ENCODE assay signal across 10 cellular contexts in the genomic region with DNA sequence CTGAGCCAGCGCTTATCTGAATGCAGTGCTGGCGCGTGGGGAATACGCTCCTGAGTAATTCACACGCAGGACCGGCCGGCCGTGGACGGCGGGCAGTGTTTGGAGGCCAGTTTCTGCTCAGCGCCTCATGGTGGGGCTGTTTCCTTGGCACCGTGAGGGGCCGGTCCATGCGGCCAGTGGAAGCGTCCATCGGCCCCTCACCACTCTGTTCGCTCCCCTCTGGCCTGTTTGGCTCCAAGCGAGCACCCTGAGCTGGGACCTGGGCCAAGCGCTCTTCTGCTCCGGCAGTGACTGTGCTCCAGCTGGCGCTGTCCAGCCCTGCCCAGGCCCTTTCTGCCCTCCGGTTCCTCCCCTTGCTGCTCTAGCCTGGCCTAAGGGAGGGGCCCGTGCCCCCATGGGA. TPM values are rescaled to one million over a fixed set of nuclear protein-coding genes. Genes with fewer than 3 reads are reported as not detected.
DNase-seq lines count a peak whose midpoint lies in the region; ATAC-seq and TF ChIP-seq lines count a peak whose summit lies in the region.
"Had no signal": no experiment of that assay in that cellular context is flagged by ENCODE, and none has a peak within 500 bp of the region (broad histone marks: within the 10 kb centered on the region; RNA-seq: fewer than 3 reads in every experiment).

No MANE protein-coding gene starts in this region.

- ATAC-seq in SK-N-SH treated with all-trans-retinoic acid at 6 μM for 48 hours (peak; percentile 76), GM19035 (IDR thresholded peaks at IDR 0.05; ENCODE audit: unreplicated experiment) (no peak)
- ATAC-seq: activated CD8-positive, alpha-beta T cell treated with anti-CD3 and anti-CD28 coated beads, Interleukin-2, amount 10 ng/mL, durations not matched to agents 7 days and 5 days had no signal

- peak; percentile 62 for DNase-seq in Daoy (ENCODE audit: low read depth)
- DNase-seq in fibroblast of the conjunctiva (ENCODE audit: low read depth) = peak; percentile 9
- DNase-seq in occipital lobe (lab: John Stamatoyannopoulos, UW) = peak; percentile 76
- DNase-seq in activated CD4-positive, CD25-positive, alpha-beta regulatory T cell treated with anti-CD3 and anti-CD28 coated beads, Interleukin-2, amount 50 U/mL, for 72 hours = no peak
- no peak for DNase-seq in CD1c-positive myeloid dendritic cell (ENCODE audit: extremely low spot score)
- DNase-seq in NCI-H1436 (lab: John Stamatoyannopoulos, UW) = no peak
- DNase-seq: activated CD8-positive, alpha-beta T cell treated with anti-CD3 and anti-CD28 coated beads, Interleukin-2, amount 10 ng/mL, durations not matched to agents 7 days and 5 days; transverse colon had no signal

TF ChIP-seq in SK-N-SH treated with all-trans-retinoic acid at 6 μM for 48 hours, 23 proteins besides CTCF, POLR2A, EP300 and RAD21:
- no peak for TF ChIP-seq TCF4 (CRISPR knock-in tag; IDR thresholded peaks at IDR 0.05; ENCODE audit: borderline replicate concordance)
- no peak for TF ChIP-seq OSR1 (CRISPR knock-in tag; IDR thresholded peaks at IDR 0.05)
- TF ChIP-seq ZNF8 (CRISPR knock-in tag; IDR thresholded peaks at IDR 0.05) = no peak
- no peak for TF ChIP-seq ZFP30 (CRISPR knock-in tag; IDR thresholded peaks at IDR 0.05)
- TF ChIP-seq CSDC2 (CRISPR knock-in tag; IDR thresholded peaks at IDR 0.05) = no peak
- TF ChIP-seq ZNF565 (CRISPR knock-in tag; conservative IDR thresholded peaks at IDR 0.05; ENCODE audit: low read depth) = no peak
- TF ChIP-seq, protein P1, sequence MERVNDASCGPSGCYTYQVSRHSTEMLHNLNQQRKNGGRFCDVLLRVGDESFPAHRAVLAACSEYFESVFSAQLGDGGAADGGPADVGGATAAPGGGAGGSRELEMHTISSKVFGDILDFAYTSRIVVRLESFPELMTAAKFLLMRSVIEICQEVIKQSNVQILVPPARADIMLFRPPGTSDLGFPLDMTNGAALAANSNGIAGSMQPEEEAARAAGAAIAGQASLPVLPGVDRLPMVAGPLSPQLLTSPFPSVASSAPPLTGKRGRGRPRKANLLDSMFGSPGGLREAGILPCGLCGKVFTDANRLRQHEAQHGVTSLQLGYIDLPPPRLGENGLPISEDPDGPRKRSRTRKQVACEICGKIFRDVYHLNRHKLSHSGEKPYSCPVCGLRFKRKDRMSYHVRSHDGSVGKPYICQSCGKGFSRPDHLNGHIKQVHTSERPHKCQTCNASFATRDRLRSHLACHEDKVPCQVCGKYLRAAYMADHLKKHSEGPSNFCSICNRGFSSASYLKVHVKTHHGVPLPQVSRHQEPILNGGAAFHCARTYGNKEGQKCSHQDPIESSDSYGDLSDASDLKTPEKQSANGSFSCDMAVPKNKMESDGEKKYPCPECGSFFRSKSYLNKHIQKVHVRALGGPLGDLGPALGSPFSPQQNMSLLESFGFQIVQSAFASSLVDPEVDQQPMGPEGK (CRISPR knock-in tag; IDR thresholded peaks at IDR 0.05; ENCODE audit: borderline replicate concordance) = no peak
- TF ChIP-seq, protein P2, sequence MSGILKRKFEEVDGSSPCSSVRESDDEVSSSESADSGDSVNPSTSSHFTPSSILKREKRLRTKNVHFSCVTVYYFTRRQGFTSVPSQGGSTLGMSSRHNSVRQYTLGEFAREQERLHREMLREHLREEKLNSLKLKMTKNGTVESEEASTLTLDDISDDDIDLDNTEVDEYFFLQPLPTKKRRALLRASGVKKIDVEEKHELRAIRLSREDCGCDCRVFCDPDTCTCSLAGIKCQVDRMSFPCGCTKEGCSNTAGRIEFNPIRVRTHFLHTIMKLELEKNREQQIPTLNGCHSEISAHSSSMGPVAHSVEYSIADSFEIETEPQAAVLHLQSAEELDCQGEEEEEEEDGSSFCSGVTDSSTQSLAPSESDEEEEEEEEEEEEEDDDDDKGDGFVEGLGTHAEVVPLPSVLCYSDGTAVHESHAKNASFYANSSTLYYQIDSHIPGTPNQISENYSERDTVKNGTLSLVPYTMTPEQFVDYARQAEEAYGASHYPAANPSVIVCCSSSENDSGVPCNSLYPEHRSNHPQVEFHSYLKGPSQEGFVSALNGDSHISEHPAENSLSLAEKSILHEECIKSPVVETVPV (CRISPR knock-in tag; IDR thresholded peaks at IDR 0.05) = no peak
- TF ChIP-seq ARNTL (CRISPR knock-in tag; IDR thresholded peaks at IDR 0.05; ENCODE audit: borderline replicate concordance, low read depth) = no peak
- TF ChIP-seq RARB (CRISPR knock-in tag; IDR thresholded peaks at IDR 0.05) = no peak
- TF ChIP-seq ZNF70 (CRISPR knock-in tag; IDR thresholded peaks at IDR 0.05) = no peak
- TF ChIP-seq TOX (CRISPR knock-in tag; IDR thresholded peaks at IDR 0.05; ENCODE audit: borderline replicate concordance) = no peak
- TF ChIP-seq ISL1 (CRISPR knock-in tag; IDR thresholded peaks at IDR 0.05) = no peak
- no peak for TF ChIP-seq PPARA (CRISPR knock-in tag; IDR thresholded peaks at IDR 0.05; ENCODE audit: borderline replicate concordance)
- TF ChIP-seq ZC3H10 (CRISPR knock-in tag; IDR thresholded peaks at IDR 0.05) = no peak
- TF ChIP-seq GLIS3 (CRISPR knock-in tag; IDR thresholded peaks at IDR 0.05) = no peak
- TF ChIP-seq, protein P3, sequence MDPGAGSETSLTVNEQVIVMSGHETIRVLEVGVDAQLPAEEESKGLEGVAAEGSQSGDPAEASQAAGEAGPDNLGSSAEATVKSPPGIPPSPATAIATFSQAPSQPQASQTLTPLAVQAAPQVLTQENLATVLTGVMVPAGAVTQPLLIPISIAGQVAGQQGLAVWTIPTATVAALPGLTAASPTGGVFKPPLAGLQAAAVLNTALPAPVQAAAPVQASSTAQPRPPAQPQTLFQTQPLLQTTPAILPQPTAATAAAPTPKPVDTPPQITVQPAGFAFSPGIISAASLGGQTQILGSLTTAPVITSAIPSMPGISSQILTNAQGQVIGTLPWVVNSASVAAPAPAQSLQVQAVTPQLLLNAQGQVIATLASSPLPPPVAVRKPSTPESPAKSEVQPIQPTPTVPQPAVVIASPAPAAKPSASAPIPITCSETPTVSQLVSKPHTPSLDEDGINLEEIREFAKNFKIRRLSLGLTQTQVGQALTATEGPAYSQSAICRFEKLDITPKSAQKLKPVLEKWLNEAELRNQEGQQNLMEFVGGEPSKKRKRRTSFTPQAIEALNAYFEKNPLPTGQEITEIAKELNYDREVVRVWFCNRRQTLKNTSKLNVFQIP (CRISPR knock-in tag; IDR thresholded peaks at IDR 0.05; ENCODE audit: borderline replicate concordance, low read depth) = no peak
- TF ChIP-seq, protein P4, sequence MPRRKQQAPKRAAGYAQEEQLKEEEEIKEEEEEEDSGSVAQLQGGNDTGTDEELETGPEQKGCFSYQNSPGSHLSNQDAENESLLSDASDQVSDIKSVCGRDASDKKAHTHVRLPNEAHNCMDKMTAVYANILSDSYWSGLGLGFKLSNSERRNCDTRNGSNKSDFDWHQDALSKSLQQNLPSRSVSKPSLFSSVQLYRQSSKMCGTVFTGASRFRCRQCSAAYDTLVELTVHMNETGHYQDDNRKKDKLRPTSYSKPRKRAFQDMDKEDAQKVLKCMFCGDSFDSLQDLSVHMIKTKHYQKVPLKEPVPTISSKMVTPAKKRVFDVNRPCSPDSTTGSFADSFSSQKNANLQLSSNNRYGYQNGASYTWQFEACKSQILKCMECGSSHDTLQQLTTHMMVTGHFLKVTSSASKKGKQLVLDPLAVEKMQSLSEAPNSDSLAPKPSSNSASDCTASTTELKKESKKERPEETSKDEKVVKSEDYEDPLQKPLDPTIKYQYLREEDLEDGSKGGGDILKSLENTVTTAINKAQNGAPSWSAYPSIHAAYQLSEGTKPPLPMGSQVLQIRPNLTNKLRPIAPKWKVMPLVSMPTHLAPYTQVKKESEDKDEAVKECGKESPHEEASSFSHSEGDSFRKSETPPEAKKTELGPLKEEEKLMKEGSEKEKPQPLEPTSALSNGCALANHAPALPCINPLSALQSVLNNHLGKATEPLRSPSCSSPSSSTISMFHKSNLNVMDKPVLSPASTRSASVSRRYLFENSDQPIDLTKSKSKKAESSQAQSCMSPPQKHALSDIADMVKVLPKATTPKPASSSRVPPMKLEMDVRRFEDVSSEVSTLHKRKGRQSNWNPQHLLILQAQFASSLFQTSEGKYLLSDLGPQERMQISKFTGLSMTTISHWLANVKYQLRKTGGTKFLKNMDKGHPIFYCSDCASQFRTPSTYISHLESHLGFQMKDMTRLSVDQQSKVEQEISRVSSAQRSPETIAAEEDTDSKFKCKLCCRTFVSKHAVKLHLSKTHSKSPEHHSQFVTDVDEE (CRISPR knock-in tag; IDR thresholded peaks at IDR 0.05) = no peak

RNA-seq across cellular contexts. Expression of a gene that starts 16.3 kb away (rescaled TPM):
- 0.06 TPM in 1 of 2 replicates, not detected in the other for total RNA-seq in Daoy (2014; rRNA removed; shearing (Covaris generic))
- total RNA-seq in occipital lobe = 4.2 TPM

RNA-seq across cellular contexts. Expression of a gene that starts 47.4 kb away (rescaled TPM):
- 33.4 and 36.3 TPM in 2 replicates for total RNA-seq in Daoy (2014; rRNA removed; shearing (Covaris generic))
- total RNA-seq in occipital lobe = 21.2 TPM

Comparison
In these comparisons a context has a peak if more than half of its experiments do, and no peak if none do; other contexts are left out.
1. DNase-seq: peak in Daoy (single experiment), fibroblast of the conjunctiva (single experiment) and occipital lobe (single experiment); none in activated CD4-positive, CD25-positive, alpha-beta regulatory T cell treated with anti-CD3 and anti-CD28 coated beads, Interleukin-2, amount 50 U/mL, for 72 hours (single experiment), CD1c-positive myeloid dendritic cell (single experiment) and NCI-H1436 (single experiment).